Comparison of ENCODE assay signal across 8 cellular contexts in the genomic region with DNA sequence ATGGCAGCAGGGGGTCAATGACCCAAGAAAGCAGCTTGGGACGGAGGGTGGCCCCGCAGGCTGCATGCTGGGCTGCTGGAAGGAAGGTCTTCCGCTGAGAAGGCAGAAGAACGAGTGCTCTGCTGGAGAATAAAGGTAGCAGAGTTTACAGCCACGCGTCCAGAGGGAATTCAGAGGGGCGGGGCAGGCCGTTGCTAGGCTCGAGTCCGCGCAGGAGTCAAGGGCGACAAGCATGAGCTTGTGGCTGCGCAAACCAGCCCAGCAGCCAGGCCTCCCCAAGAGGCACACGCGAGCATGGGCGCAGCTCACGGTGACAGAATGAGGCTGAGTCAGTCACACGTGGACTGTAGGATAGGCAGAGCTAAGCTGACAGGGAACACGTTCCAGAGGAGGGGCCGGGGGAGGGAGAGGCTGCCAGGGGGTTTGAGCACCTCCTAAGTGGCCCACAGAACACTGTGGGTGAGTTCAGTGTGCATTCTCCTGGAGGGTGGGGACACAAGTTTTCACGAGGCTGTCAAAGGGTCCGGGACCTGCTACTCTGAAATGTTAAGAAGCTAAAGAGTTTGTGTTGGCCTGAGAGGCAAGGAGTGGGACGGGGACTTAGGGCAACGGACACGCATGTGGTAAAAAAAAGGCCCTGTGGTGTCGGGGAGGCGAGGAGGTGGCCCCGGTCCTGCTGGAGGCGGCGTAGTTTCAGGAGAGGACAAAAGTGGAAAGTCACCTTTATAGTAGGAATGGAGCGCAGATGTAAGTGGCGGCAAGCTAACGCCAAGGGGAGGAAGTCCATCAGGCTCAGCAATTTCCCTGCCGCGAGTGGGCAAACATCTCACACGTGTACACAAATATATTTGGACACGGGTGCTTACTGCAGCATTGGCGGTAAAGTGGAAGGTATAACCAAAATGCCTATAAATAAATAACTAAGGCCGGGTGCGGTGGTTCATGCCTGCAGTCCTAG. TPM values are rescaled to one million over a fixed set of nuclear protein-coding genes. Genes with fewer than 3 reads are reported as not detected.
DNase-seq lines count a peak whose midpoint lies in the region; TF ChIP-seq lines count a peak whose summit lies in the region.
"Had no signal": no experiment of that assay in that cellular context is flagged by ENCODE, and none has a peak within 500 bp of the region (broad histone marks: within the 10 kb centered on the region; RNA-seq: fewer than 3 reads in every experiment).

No MANE protein-coding gene starts in this region.

- H3K4me3 Mint-ChIP-seq in nephron = peak overlapping the region; percentile 58 to 68 (median 64)
- no peak overlapping the region for H3K4me3 Mint-ChIP-seq in activated naive CD4-positive, alpha-beta T cell treated with anti-CD3 and anti-CD28 coated beads for 36 hours
- H3K4me3 Mint-ChIP-seq: activated B cell treated with CpG ODN at 0.5 μM for 24 hours had no signal

- no peaks in the 10 kb centered on the region for H3K36me3 Mint-ChIP-seq in nephron (ENCODE audit: low read depth)
- no peaks in the 10 kb centered on the region for H3K36me3 Mint-ChIP-seq in activated naive CD4-positive, alpha-beta T cell treated with anti-CD3 and anti-CD28 coated beads for 36 hours (ENCODE audit: low read depth)

- peaks cover 33% of the 10 kb centered on the region for H3K4me1 Mint-ChIP-seq in nephron
- H3K4me1 Mint-ChIP-seq in activated naive CD4-positive, alpha-beta T cell treated with anti-CD3 and anti-CD28 coated beads for 36 hours (ENCODE audit: low read depth) = peaks cover 4% of the 10 kb centered on the region

- TF ChIP-seq CTCF in nephron (IDR thresholded peaks at IDR 0.05; ENCODE audit: unreplicated experiment in 3 of 3) = no peak

- H3K27ac Mint-ChIP-seq in nephron = peak overlapping the region; percentile 85 to 97 (median 90)
- H3K27ac Mint-ChIP-seq in activated naive CD4-positive, alpha-beta T cell treated with anti-CD3 and anti-CD28 coated beads for 36 hours = no peak overlapping the region
- H3K27ac Mint-ChIP-seq: activated B cell treated with CpG ODN at 0.5 μM for 24 hours had no signal

- no peaks in the 10 kb centered on the region for H3K9me3 Mint-ChIP-seq in nephron
- H3K9me3 Mint-ChIP-seq in activated naive CD4-positive, alpha-beta T cell treated with anti-CD3 and anti-CD28 coated beads for 36 hours = no peaks in the 10 kb centered on the region
- H3K9me3 Mint-ChIP-seq: activated B cell treated with CpG ODN at 0.5 μM for 24 hours had no signal

- peak; percentile 92 for DNase-seq in HK-2 (ENCODE audit: unreplicated experiment)
- DNase-seq in SHP77 (lab: John Stamatoyannopoulos, UW) = peak; percentile 29 to 70
- peak; percentile 68 for DNase-seq in fibroblast of the conjunctiva (ENCODE audit: low read depth)
- DNase-seq in NCI-H82 (lab: John Stamatoyannopoulos, UW) = no peak
- no peak for DNase-seq in COLO829 (ENCODE audit: low spot score)
- no peak for DNase-seq in activated naive CD4-positive, alpha-beta T cell treated with anti-CD3 and anti-CD28 coated beads for 36 hours
- DNase-seq: activated B cell treated with CpG ODN at 0.5 μM for 24 hours had no signal

- H3K27me3 Mint-ChIP-seq in nephron (ENCODE audit: low read depth) = no peaks in the 10 kb centered on the region
- H3K27me3 Mint-ChIP-seq in activated naive CD4-positive, alpha-beta T cell treated with anti-CD3 and anti-CD28 coated beads for 36 hours (ENCODE audit: low read depth) = no peaks in the 10 kb centered on the region
- H3K27me3 Mint-ChIP-seq: activated B cell treated with CpG ODN at 0.5 μM for 24 hours had no signal

- CTCF ChIA-PET in activated naive CD4-positive, alpha-beta T cell treated with anti-CD3 and anti-CD28 coated beads for 36 hours (lab: Charles Lee) = no interaction called here

- intact Hi-C loops in activated naive CD4-positive, alpha-beta T cell treated with anti-CD3 and anti-CD28 coated beads for 36 hours (cut with micrococcal nuclease) = no loop called here

RNA-seq across cellular contexts. Expression of a gene that starts 17.7 kb away (rescaled TPM):
- 1 to 10 TPM; 4.7 to 6.0 TPM for total RNA-seq in activated naive CD4-positive, alpha-beta T cell treated with anti-CD3 and anti-CD28 coated beads for 36 hours

RNA-seq across cellular contexts. Expression of a gene that starts 42.9 kb away (rescaled TPM):
- total RNA-seq in activated naive CD4-positive, alpha-beta T cell treated with anti-CD3 and anti-CD28 coated beads for 36 hours = not detected
- total RNA-seq: activated B cell treated with CpG ODN at 0.5 μM for 24 hours had no signal

Comparison
In these comparisons a context has a peak if more than half of its experiments do, and no peak if none do; other contexts are left out.
1. DNase-seq: peak in HK-2 (single experiment), SHP77 (2 of 2) and fibroblast of the conjunctiva (single experiment); none in NCI-H82 (single experiment), COLO829 (single experiment) and activated naive CD4-positive, alpha-beta T cell treated with anti-CD3 and anti-CD28 coated beads for 36 hours (single experiment).